9 cellular contexts compared by ENCODE assay signal in the genomic region with DNA sequence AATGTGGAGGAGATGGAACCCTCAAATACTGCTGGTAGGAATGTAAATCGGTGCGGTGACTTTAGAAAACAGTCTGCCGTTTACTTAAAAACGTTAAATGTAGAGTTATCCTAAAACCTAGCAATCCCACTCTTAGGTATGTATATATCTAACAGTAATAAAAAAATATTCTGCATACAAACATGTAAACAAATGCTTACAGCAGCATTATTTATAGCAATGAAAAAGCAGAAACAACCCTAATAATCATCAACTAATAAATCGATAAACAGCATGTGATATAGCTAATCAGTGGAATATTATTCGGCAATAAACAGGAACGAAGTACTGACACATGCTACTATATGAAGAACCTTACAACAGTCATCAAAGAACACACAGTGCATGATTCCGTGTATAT.
"Had no signal": no experiment of that assay in that cellular context is flagged by ENCODE, and none has a peak within 500 bp of the region (broad histone marks: within the 10 kb centered on the region; RNA-seq: fewer than 3 reads in every experiment).

No MANE protein-coding gene starts in this region.

- FAIRE-seq: H1, H54 had no signal

- H3K9me3 Mint-ChIP-seq: GM23338, H9 had no signal

- H3K4me1 Mint-ChIP-seq: GM23338, H9 had no signal

- H3K4me2 ChIP-seq: GM23338, KMS-11 had no signal

- H3K4me3 Mint-ChIP-seq: GM23338, H9, IgD-negative memory B cell had no signal

- H3K36me3 Mint-ChIP-seq: IgD-negative memory B cell had no signal

- H3K4me3 ChIP-seq: GM23338 had no signal

- DNase-seq: H9, HCEC 1CT, KBM-7 had no signal

- H3K9ac ChIP-seq: KMS-11 had no signal

- H3K27me3 Mint-ChIP-seq: IgD-negative memory B cell had no signal

- H3K27ac Mint-ChIP-seq: GM23338, H9, IgD-negative memory B cell had no signal

- H3K27ac ChIP-seq: HL-60, KMS-11 had no signal

- ATAC-seq: GM23338 had no signal

- H2AFZ ChIP-seq: GM23338 had no signal
